In genomic region chr7:5139998-5140397, GRCh38 we compare ENCODE assay signal across 1 cellular context.
TF ChIP-seq lines count a peak whose summit lies in the region.

No MANE protein-coding gene starts in this region.

TF ChIP-seq in GM12878, 131 proteins besides CTCF, POLR2A, EP300 and RAD21 (continued from another document):
- no peak for TF ChIP-seq IRF5 (IDR thresholded peaks at IDR 0.05; ENCODE audit: borderline replicate concordance)
- TF ChIP-seq TCF7 (IDR thresholded peaks at IDR 0.05; ENCODE audit: borderline replicate concordance) = no peak
- TF ChIP-seq FOS (IDR thresholded peaks at IDR 0.05; ENCODE audit: borderline replicate concordance, extremely low read depth, insufficient read length) = no peak
- no peak for TF ChIP-seq EZH2 (IDR thresholded peaks at IDR 0.05; ENCODE audit: borderline replicate concordance, control insufficient read depth, low read depth, low read length)
- TF ChIP-seq SIN3A (IDR thresholded peaks at IDR 0.05; ENCODE audit: low read depth, low read length) = no peak
- TF ChIP-seq SMC3 (IDR thresholded peaks at IDR 0.05; ENCODE audit: borderline replicate concordance, low read length) = peak; percentile 64; the same call in 1 of the 2 replicates
